ENCODE assay signal across 1 cellular context in genomic region chr19:10695401-10696398, GRCh38.
TF ChIP-seq lines count a peak whose summit lies in the region.

No MANE protein-coding gene starts in this region.

TF ChIP-seq in HepG2, 621 proteins besides CTCF, POLR2A, EP300 and RAD21 (continued from another document):
- TF ChIP-seq ELF3 (CRISPR knock-in tag; IDR thresholded peaks at IDR 0.05) (peak; percentile 84), SRF (IDR thresholded peaks at IDR 0.05; ENCODE audit: low read depth, low read length) (0 out of 2 replicates have a peak, but pooled peaks have one; percentile 3)
- TF ChIP-seq, protein P1, sequence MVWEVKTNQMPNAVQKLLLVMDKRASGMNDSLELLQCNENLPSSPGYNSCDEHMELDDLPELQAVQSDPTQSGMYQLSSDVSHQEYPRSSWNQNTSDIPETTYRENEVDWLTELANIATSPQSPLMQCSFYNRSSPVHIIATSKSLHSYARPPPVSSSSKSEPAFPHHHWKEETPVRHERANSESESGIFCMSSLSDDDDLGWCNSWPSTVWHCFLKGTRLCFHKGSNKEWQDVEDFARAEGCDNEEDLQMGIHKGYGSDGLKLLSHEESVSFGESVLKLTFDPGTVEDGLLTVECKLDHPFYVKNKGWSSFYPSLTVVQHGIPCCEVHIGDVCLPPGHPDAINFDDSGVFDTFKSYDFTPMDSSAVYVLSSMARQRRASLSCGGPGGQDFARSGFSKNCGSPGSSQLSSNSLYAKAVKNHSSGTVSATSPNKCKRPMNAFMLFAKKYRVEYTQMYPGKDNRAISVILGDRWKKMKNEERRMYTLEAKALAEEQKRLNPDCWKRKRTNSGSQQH (CRISPR knock-in tag; IDR thresholded peaks at IDR 0.05; ENCODE audit: low read depth): peak; percentile 93; the same call in 1 of the 2 replicates
